ENCODE assay signal across 7 cellular contexts in genomic region chr3:75453328-75453727, GRCh38.
DNase-seq lines count a peak whose midpoint lies in the region; ATAC-seq and TF ChIP-seq lines count a peak whose summit lies in the region.
"Not testable (repeated sequence)": the region's sequence is repeated elsewhere in the genome, so short reads cannot be mapped to it uniquely, and the experiment has no call there.

No MANE protein-coding gene starts in this region.

- not testable (repeated sequence) for H3K9me3 ChIP-seq in lower lobe of right lung

- not testable (repeated sequence) for H3K36me3 ChIP-seq in lower lobe of right lung

- H3K27ac ChIP-seq in VCaP: peak overlapping the region; percentile 2; the same call in 1 of the 2 replicates
- not testable (repeated sequence) for H3K27ac ChIP-seq in lower lobe of right lung

- H3K4me1 ChIP-seq in lower lobe of right lung: not testable (repeated sequence)

- not testable (repeated sequence) for ATAC-seq in lower lobe of right lung

- DNase-seq in DMS79 treated with DMSO at 0.1 percent for 48 hours (lab: John Stamatoyannopoulos, UW): peak; percentile 82
- DNase-seq in NCI-H1048 (lab: John Stamatoyannopoulos, UW): peak; percentile 72
- peak; percentile 59 for DNase-seq in NCI-H2081 treated with DMSO at 0.1 percent for 48 hours (lab: John Stamatoyannopoulos, UW)
- DNase-seq in NCI-H524 treated with DMSO at 0.1 percent for 48 hours (lab: John Stamatoyannopoulos, UW): peak; percentile 81
- DNase-seq in fibroblast of the aortic adventitia (ENCODE audit: low read depth): peak; percentile 2
- peak; percentile 52 for DNase-seq in lower lobe of right lung

- not testable (repeated sequence) for TF ChIP-seq CTCF in VCaP (conservative IDR thresholded peaks at IDR 0.05); fibroblast of the aortic adventitia (IDR thresholded peaks at IDR 0.05; ENCODE audit: insufficient read depth, low read length); lower lobe of right lung (IDR thresholded peaks at IDR 0.05)

- not testable (repeated sequence) for H3K27me3 ChIP-seq in lower lobe of right lung (ENCODE audit: low read depth)

- intact Hi-C loops in lower lobe of right lung (cut with DNase I): not testable (repeated sequence)

- H3K4me3 ChIP-seq in fibroblast of the aortic adventitia (ENCODE audit: low read depth, low read length); lower lobe of right lung: not testable (repeated sequence)

Comparison
In these comparisons a context has a peak if more than half of its experiments do, and no peak if none do; other contexts are left out.
1. DNase-seq: peak in every context shown above with its lines; median percentile 82 in DMS79 treated with DMSO at 0.1 percent for 48 hours; 81 in NCI-H524 treated with DMSO at 0.1 percent for 48 hours; 72 in NCI-H1048; 59 in NCI-H2081 treated with DMSO at 0.1 percent for 48 hours; 52 in lower lobe of right lung; 2 in fibroblast of the aortic adventitia.